Comparison of ENCODE assay signal across 9 cellular contexts in genomic region chr14:71355324-71356201, GRCh38.
DNase-seq lines count a peak whose midpoint lies in the region; ATAC-seq lines count a peak whose summit lies in the region.
"Had no signal": no experiment of that assay in that cellular context is flagged by ENCODE, and none has a peak within 500 bp of the region (broad histone marks: within the 10 kb centered on the region; RNA-seq: fewer than 3 reads in every experiment).

No MANE protein-coding gene starts in this region.

- CTCF ChIA-PET in activated naive CD4-positive, alpha-beta T cell treated with anti-CD3 and anti-CD28 coated beads, Interleukin-2, amount 10 ng/mL, durations not matched to agents 7 days and 5 days (lab: Charles Lee): no interaction called here

- H3K4me3 ChIP-seq in skeletal muscle cell (ENCODE audit: low read depth, low read length): no peak overlapping the region
- H3K4me3 ChIP-seq: Peyer's patch had no signal

- ATAC-seq in GM18498 (IDR thresholded peaks at IDR 0.05; ENCODE audit: unreplicated experiment) (peak; percentile 67), GM18858 (IDR thresholded peaks at IDR 0.05; ENCODE audit: unreplicated experiment) (no peak)

- peaks cover 6% of the 10 kb centered on the region for H3K4me1 Mint-ChIP-seq in activated naive CD4-positive, alpha-beta T cell treated with anti-CD3 and anti-CD28 coated beads, Interleukin-2, amount 10 ng/mL, durations not matched to agents 7 days and 5 days

- peaks cover 23% of the 10 kb centered on the region for H3K9me3 Mint-ChIP-seq in activated naive CD4-positive, alpha-beta T cell treated with anti-CD3 and anti-CD28 coated beads, Interleukin-2, amount 10 ng/mL, durations not matched to agents 7 days and 5 days

- no peak overlapping the region for H3K27ac Mint-ChIP-seq in activated naive CD4-positive, alpha-beta T cell treated with anti-CD3 and anti-CD28 coated beads, Interleukin-2, amount 10 ng/mL, durations not matched to agents 7 days and 5 days

- H3K36me3 Mint-ChIP-seq in activated naive CD4-positive, alpha-beta T cell treated with anti-CD3 and anti-CD28 coated beads, Interleukin-2, amount 10 ng/mL, durations not matched to agents 7 days and 5 days: peaks cover 39% of the 10 kb centered on the region

- no peaks in the 10 kb centered on the region for H3K27me3 Mint-ChIP-seq in activated naive CD4-positive, alpha-beta T cell treated with anti-CD3 and anti-CD28 coated beads, Interleukin-2, amount 10 ng/mL, durations not matched to agents 7 days and 5 days

- DNase-seq in OCI-M1 (lab: John Stamatoyannopoulos, UW): peak; percentile 52
- DNase-seq in fibroblast of the conjunctiva (ENCODE audit: low read depth): peak; percentile 60
- peak; percentile 90 for DNase-seq in skeletal muscle cell (ENCODE audit: low read depth)
- no peak for DNase-seq in activated CD4-positive, alpha-beta T cell treated with anti-CD3 and anti-CD28 coated beads, Interleukin-2, amount 50 U/mL, for 48 hours
- no peak for DNase-seq in activated naive CD4-positive, alpha-beta T cell treated with anti-CD3 and anti-CD28 coated beads, Interleukin-2, amount 10 ng/mL, durations not matched to agents 7 days and 5 days
- DNase-seq in HuH-7.5 (ENCODE audit: low spot score): no peak

- H3K4me3 Mint-ChIP-seq in activated naive CD4-positive, alpha-beta T cell treated with anti-CD3 and anti-CD28 coated beads, Interleukin-2, amount 10 ng/mL, durations not matched to agents 7 days and 5 days: no peak overlapping the region

Comparison
In these comparisons a context has a peak if more than half of its experiments do, and no peak if none do; other contexts are left out.
1. DNase-seq: peak in OCI-M1 (single experiment), fibroblast of the conjunctiva (single experiment) and skeletal muscle cell (single experiment); none in activated CD4-positive, alpha-beta T cell treated with anti-CD3 and anti-CD28 coated beads, Interleukin-2, amount 50 U/mL, for 48 hours (0 of 2), activated naive CD4-positive, alpha-beta T cell treated with anti-CD3 and anti-CD28 coated beads, Interleukin-2, amount 10 ng/mL, durations not matched to agents 7 days and 5 days (single experiment) and HuH-7.5 (single experiment).